Comparison of ENCODE assay signal across 2 cellular contexts in the genomic region with DNA sequence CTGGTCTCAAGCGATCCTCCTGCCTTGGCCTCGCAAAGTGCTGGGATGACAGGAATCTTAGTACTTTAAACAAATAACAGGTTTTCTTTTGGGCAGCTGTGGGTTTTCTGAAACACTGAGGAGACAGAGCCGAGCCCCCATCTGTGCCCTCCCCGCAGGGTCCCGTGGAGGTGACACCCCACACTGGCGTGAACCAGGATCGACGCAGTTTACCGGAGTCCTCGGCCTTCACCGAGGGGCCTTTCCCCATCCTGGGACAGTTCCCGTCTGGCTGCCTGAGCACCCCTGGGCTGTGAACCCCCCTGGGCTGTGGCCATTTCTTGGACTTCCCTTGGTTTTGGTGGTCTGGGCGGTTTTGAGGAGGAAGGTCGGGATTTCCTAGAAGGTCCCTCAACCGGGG.
A peak's percentile ranks its signal among the peaks of the same experiment; 100 is the strongest.
TF ChIP-seq lines count a peak whose summit lies in the region.

No MANE protein-coding gene starts in this region.

TF ChIP-seq in HCT116, 20 proteins besides CTCF, POLR2A, EP300 and RAD21:
- no peak for TF ChIP-seq CBX3 (IDR thresholded peaks at IDR 0.05; ENCODE audit: low read depth)
- TF ChIP-seq SIN3A (IDR thresholded peaks at IDR 0.05; ENCODE audit: low read depth) = no peak
- TF ChIP-seq, protein P1, sequence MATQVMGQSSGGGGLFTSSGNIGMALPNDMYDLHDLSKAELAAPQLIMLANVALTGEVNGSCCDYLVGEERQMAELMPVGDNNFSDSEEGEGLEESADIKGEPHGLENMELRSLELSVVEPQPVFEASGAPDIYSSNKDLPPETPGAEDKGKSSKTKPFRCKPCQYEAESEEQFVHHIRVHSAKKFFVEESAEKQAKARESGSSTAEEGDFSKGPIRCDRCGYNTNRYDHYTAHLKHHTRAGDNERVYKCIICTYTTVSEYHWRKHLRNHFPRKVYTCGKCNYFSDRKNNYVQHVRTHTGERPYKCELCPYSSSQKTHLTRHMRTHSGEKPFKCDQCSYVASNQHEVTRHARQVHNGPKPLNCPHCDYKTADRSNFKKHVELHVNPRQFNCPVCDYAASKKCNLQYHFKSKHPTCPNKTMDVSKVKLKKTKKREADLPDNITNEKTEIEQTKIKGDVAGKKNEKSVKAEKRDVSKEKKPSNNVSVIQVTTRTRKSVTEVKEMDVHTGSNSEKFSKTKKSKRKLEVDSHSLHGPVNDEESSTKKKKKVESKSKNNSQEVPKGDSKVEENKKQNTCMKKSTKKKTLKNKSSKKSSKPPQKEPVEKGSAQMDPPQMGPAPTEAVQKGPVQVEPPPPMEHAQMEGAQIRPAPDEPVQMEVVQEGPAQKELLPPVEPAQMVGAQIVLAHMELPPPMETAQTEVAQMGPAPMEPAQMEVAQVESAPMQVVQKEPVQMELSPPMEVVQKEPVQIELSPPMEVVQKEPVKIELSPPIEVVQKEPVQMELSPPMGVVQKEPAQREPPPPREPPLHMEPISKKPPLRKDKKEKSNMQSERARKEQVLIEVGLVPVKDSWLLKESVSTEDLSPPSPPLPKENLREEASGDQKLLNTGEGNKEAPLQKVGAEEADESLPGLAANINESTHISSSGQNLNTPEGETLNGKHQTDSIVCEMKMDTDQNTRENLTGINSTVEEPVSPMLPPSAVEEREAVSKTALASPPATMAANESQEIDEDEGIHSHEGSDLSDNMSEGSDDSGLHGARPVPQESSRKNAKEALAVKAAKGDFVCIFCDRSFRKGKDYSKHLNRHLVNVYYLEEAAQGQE (IDR thresholded peaks at IDR 0.05; ENCODE audit: low read depth) = no peak
- no peak for TF ChIP-seq ZFX (IDR thresholded peaks at IDR 0.05)
- TF ChIP-seq EGR1 (IDR thresholded peaks at IDR 0.05; ENCODE audit: low read depth) = no peak
- no peak for TF ChIP-seq ELF1 (IDR thresholded peaks at IDR 0.05; ENCODE audit: borderline replicate concordance, low read depth)
- no peak for TF ChIP-seq SRF (IDR thresholded peaks at IDR 0.05; ENCODE audit: low read depth)
- TF ChIP-seq POLR2AphosphoS5 (IDR thresholded peaks at IDR 0.05; ENCODE audit: low read depth, low read length) = no peak
- TF ChIP-seq, protein P2, sequence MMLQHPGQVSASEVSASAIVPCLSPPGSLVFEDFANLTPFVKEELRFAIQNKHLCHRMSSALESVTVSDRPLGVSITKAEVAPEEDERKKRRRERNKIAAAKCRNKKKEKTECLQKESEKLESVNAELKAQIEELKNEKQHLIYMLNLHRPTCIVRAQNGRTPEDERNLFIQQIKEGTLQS (IDR thresholded peaks at IDR 0.05) = no peak
- TF ChIP-seq, protein P3, sequence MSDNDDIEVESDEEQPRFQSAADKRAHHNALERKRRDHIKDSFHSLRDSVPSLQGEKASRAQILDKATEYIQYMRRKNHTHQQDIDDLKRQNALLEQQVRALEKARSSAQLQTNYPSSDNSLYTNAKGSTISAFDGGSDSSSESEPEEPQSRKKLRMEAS (IDR thresholded peaks at IDR 0.05) = no peak
- TF ChIP-seq ZNF274 (IDR thresholded peaks at IDR 0.05; ENCODE audit: low read depth, low read length) = no peak
- TF ChIP-seq EZH2 (IDR thresholded peaks at IDR 0.05) = no peak
- no peak for TF ChIP-seq EZH2phosphoT487 (IDR thresholded peaks at IDR 0.05; ENCODE audit: borderline replicate concordance)
- no peak for TF ChIP-seq TCF7L2 (IDR thresholded peaks at IDR 0.05; ENCODE audit: borderline replicate concordance, extremely low read depth, insufficient read depth, insufficient read length)

TF ChIP-seq in GM12878, 131 proteins besides CTCF, POLR2A, EP300 and RAD21:
- no peak for TF ChIP-seq SUPT20H (IDR thresholded peaks at IDR 0.05; ENCODE audit: borderline replicate concordance, control insufficient read depth, low read depth, low read length)
- TF ChIP-seq ZNF207 (IDR thresholded peaks at IDR 0.05; ENCODE audit: borderline replicate concordance) = no peak
- no peak for TF ChIP-seq STAT3 (IDR thresholded peaks at IDR 0.05; ENCODE audit: low read depth, low read length)
- TF ChIP-seq, protein P4, sequence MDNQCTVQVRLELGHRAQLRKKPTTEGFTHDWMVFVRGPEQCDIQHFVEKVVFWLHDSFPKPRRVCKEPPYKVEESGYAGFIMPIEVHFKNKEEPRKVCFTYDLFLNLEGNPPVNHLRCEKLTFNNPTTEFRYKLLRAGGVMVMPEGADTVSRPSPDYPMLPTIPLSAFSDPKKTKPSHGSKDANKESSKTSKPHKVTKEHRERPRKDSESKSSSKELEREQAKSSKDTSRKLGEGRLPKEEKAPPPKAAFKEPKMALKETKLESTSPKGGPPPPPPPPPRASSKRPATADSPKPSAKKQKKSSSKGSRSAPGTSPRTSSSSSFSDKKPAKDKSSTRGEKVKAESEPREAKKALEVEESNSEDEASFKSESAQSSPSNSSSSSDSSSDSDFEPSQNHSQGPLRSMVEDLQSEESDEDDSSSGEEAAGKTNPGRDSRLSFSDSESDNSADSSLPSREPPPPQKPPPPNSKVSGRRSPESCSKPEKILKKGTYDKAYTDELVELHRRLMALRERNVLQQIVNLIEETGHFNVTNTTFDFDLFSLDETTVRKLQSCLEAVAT (IDR thresholded peaks at IDR 0.05) = no peak
- TF ChIP-seq CEBPB (IDR thresholded peaks at IDR 0.05; ENCODE audit: borderline replicate concordance in 1 of 2, low read depth in 2 of 2, low read length in 2 of 2) = no peak
- 0 out of 2 replicates have a peak, but pooled peaks have one; percentile 8 for TF ChIP-seq RUNX3 (IDR thresholded peaks at IDR 0.05; ENCODE audit: low read length)
